1 cellular context compared by ENCODE assay signal in genomic region chr1:152047954-152048640, GRCh38.
TF ChIP-seq lines count a peak whose summit lies in the region.

No MANE protein-coding gene starts in this region.

TF ChIP-seq in HepG2, 621 proteins besides CTCF, POLR2A, EP300 and RAD21 (continued from another document and continues in another):
- TF ChIP-seq THAP9 (CRISPR knock-in tag; IDR thresholded peaks at IDR 0.05; ENCODE audit: borderline replicate concordance) (peak; percentile 46; the same call in 1 of the 2 replicates), ZBTB46 (CRISPR knock-in tag; IDR thresholded peaks at IDR 0.05; ENCODE audit: borderline replicate concordance) (no peak), ZNF576 (CRISPR knock-in tag; IDR thresholded peaks at IDR 0.05) (no peak), PLSCR1 (CRISPR knock-in tag; IDR thresholded peaks at IDR 0.05; ENCODE audit: borderline replicate concordance) (no peak), ETV6 (CRISPR knock-in tag; conservative IDR thresholded peaks at IDR 0.05) (no peak), RFX1 (IDR thresholded peaks at IDR 0.05) (no peak), GLMP (CRISPR knock-in tag; IDR thresholded peaks at IDR 0.05; ENCODE audit: borderline replicate concordance) (no peak), SNRNP70 (IDR thresholded peaks at IDR 0.05; ENCODE audit: low read depth, low read length) (no peak), ZNF280B (CRISPR knock-in tag; IDR thresholded peaks at IDR 0.05; ENCODE audit: borderline replicate concordance) (no peak), CBX5 (CRISPR knock-in tag; IDR thresholded peaks at IDR 0.05; ENCODE audit: borderline replicate concordance) (no peak), ZNF280D (CRISPR knock-in tag; IDR thresholded peaks at IDR 0.05) (no peak), ASH2L (IDR thresholded peaks at IDR 0.05; ENCODE audit: insufficient read length, low read depth, low read length) (peak; percentile 46), ZFX (CRISPR knock-in tag; IDR thresholded peaks at IDR 0.05; ENCODE audit: low read depth) (peak; percentile 97), ATF7 (IDR thresholded peaks at IDR 0.05) (no peak), ATF7 (CRISPR knock-in tag; IDR thresholded peaks at IDR 0.05) (0 out of 2 replicates have a peak, but pooled peaks have one; percentile 51), ZNF275 (CRISPR knock-in tag; IDR thresholded peaks at IDR 0.05; ENCODE audit: borderline replicate concordance) (no peak), SRSF9 (IDR thresholded peaks at IDR 0.05; ENCODE audit: borderline replicate concordance, insufficient read depth, low read depth, low read length, poor library complexity, severe bottlenecking) (no peak), ZUFSP (CRISPR knock-in tag; IDR thresholded peaks at IDR 0.05; ENCODE audit: borderline replicate concordance) (no peak), RORA (CRISPR knock-in tag; IDR thresholded peaks at IDR 0.05) (no peak), ZNF24 (IDR thresholded peaks at IDR 0.05) (no peak), GATAD1 (CRISPR knock-in tag; IDR thresholded peaks at IDR 0.05) (no peak), GFI1 (CRISPR knock-in tag; IDR thresholded peaks at IDR 0.05; ENCODE audit: borderline replicate concordance) (0 out of 2 replicates have a peak, but pooled peaks have one; percentile 17), PAXIP1 (CRISPR knock-in tag; conservative IDR thresholded peaks at IDR 0.05) (peak; percentile 59), ARNT2 (CRISPR knock-in tag; IDR thresholded peaks at IDR 0.05; ENCODE audit: low read depth) (no peak), CCDC6 (CRISPR knock-in tag; IDR thresholded peaks at IDR 0.05) (no peak), RNF219 (CRISPR knock-in tag; IDR thresholded peaks at IDR 0.05) (no peak), SP140L (CRISPR knock-in tag; IDR thresholded peaks at IDR 0.05; ENCODE audit: borderline replicate concordance) (no peak), ARID2 (CRISPR knock-in tag; IDR thresholded peaks at IDR 0.05; ENCODE audit: borderline replicate concordance) (no peak), TCF7L2 (IDR thresholded peaks at IDR 0.05; ENCODE audit: low read depth, low read length) (no peak), HMGA1 (CRISPR knock-in tag; conservative IDR thresholded peaks at IDR 0.05) (no peak), ZNF160 (CRISPR knock-in tag; IDR thresholded peaks at IDR 0.05) (0 out of 2 replicates have a peak, but pooled peaks have one; percentile 27), TCF12 (IDR thresholded peaks at IDR 0.05) (no peak), TCF12 (CRISPR knock-in tag; IDR thresholded peaks at IDR 0.05) (no peak)
